ENCODE assay signal across 16 cellular contexts in the genomic region with DNA sequence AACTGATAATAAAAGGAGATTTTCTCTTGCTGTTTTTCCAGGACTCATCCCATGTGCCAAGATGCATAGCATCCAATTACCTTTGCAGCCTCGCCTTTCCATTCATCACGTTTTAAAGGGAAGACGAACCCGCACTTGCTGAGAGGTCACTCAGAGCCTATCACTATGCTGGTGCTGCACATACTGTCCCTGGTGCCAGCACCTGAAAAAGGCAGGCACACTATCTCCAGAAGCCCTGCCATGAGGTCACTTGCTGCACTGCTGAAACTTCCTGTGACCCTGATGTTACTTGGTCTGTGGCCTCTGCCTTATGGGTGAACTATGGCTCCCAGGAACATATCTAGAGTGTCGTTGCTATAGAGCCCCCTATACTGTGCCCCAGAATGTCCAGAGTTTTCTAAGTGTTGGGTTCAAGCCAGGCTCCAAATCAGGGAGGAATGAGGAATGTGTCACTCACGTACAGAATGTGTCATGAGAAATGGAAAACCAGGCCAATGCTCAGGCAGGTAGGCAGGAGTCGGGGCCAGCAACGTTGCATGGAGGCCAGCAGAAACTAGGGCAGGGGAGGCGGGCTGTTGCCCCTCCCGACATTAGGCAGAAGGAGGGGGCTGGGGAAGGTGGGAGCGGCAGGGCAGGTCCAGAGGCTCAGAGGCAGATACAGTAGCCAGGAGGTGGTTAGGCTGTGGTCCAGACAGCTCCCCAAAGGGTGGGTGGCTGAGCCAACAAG.
DNase-seq lines count a peak whose midpoint lies in the region; ATAC-seq, FAIRE-seq and TF ChIP-seq lines count a peak whose summit lies in the region.
"Had no signal": no experiment of that assay in that cellular context is flagged by ENCODE, and none has a peak within 500 bp of the region (broad histone marks: within the 10 kb centered on the region; RNA-seq: fewer than 3 reads in every experiment).

No MANE protein-coding gene starts in this region.

- H3K56ac ChIP-seq in H1 (replicated peaks; ENCODE audit: insufficient read length, low read depth, low read length) = no peak overlapping the region

- H3K9me3 ChIP-seq in right atrium auricular region (no peaks in the 10 kb centered on the region), H1 (ENCODE audit: insufficient read depth in 2 of 2, low read depth in 1 of 2, low read length in 1 of 2) (no peaks in the 10 kb centered on the region), trophoblast cell (ENCODE audit: insufficient read depth, low read depth, low read length) (peaks cover 4% of the 10 kb centered on the region)
- H3K9me3 ChIP-seq: A549, BE2C had no signal

- H3K4me3 Mint-ChIP-seq in WTC11 = no peak overlapping the region
- H3K4me3 Mint-ChIP-seq in activated CD4-positive, alpha-beta T cell treated with anti-CD3 and anti-CD28 coated beads, Interleukin-2, amount 10 ng/mL, durations not matched to agents 7 days and 5 days = no peak overlapping the region
- H3K4me3 Mint-ChIP-seq: CD4-positive, alpha-beta memory T cell; H9 had no signal

- no peak for DNase-seq in Right ventricle myocardium superior
- DNase-seq in right atrium auricular region (ENCODE audit: low spot score) = no peak
- DNase-seq in WTC11 (ENCODE audit: low spot score) = no peak
- no peak for DNase-seq in H1 (ENCODE audit: low read depth in 1 of 2, low spot score in 2 of 2)
- no peak for DNase-seq in trophoblast cell
- DNase-seq in activated T-cell treated with anti-CD3 and anti-CD28 coated beads, Interleukin-2, amount 50 U/mL, for 48 hours = no peak
- no peak for DNase-seq in activated CD4-positive, alpha-beta T cell treated with anti-CD3 and anti-CD28 coated beads, Interleukin-2, amount 10 ng/mL, durations not matched to agents 7 days and 5 days
- DNase-seq: BE2C; CD4-positive, alpha-beta memory T cell; DMS79; GM23248; H9 had no signal

- H2BK120ac ChIP-seq in H1 (replicated peaks; ENCODE audit: low read depth, low read length) = no peak overlapping the region
- no peak overlapping the region for H2BK120ac ChIP-seq in trophoblast cell (ENCODE audit: insufficient read depth, low read length, poor library complexity)

- H3K36me3 Mint-ChIP-seq in WTC11 = no peaks in the 10 kb centered on the region
- H3K36me3 Mint-ChIP-seq in activated CD4-positive, alpha-beta T cell treated with anti-CD3 and anti-CD28 coated beads, Interleukin-2, amount 10 ng/mL, durations not matched to agents 7 days and 5 days (ENCODE audit: low read depth) = no peaks in the 10 kb centered on the region

- H3K4me3 ChIP-seq in right atrium auricular region = no peak overlapping the region
- H3K4me3 ChIP-seq in H1 (ENCODE audit: extremely low read depth in 1 of 4, insufficient read depth in 2 of 4, low read depth in 3 of 4, low read length in 4 of 4) = no peak overlapping the region
- peak overlapping the region; percentile 20 for H3K4me3 ChIP-seq in trophoblast cell (ENCODE audit: low read depth, low read length)
- H3K4me3 ChIP-seq: A549, GM23248 had no signal

- H3K27me3 ChIP-seq in right atrium auricular region (no peaks in the 10 kb centered on the region), H1 (replicated peaks in 1 of 4; ENCODE audit: control insufficient read depth in 3 of 4, extremely low read depth in 1 of 4, insufficient read depth in 3 of 4, low read length in 3 of 4) (peaks cover 0 to 3% (median 0%) of the 10 kb centered on the region in 4 experiments; a peak in 3 of 7 replicates), trophoblast cell (ENCODE audit: insufficient read depth, low read length) (no peaks in the 10 kb centered on the region)
- H3K27me3 ChIP-seq: BE2C had no signal

- H3K4me2 ChIP-seq in H1 (ENCODE audit: insufficient read depth in 1 of 2, low read depth in 2 of 2, low read length in 2 of 2) (no peak overlapping the region), trophoblast cell (ENCODE audit: low read length) (no peak overlapping the region)
- H3K4me2 ChIP-seq: A549 had no signal

- H3K9me3 Mint-ChIP-seq in WTC11 = no peaks in the 10 kb centered on the region
- H3K9me3 Mint-ChIP-seq in activated CD4-positive, alpha-beta T cell treated with anti-CD3 and anti-CD28 coated beads, Interleukin-2, amount 10 ng/mL, durations not matched to agents 7 days and 5 days = no peaks in the 10 kb centered on the region
- H3K9me3 Mint-ChIP-seq: CD4-positive, alpha-beta memory T cell; H9 had no signal

- H3K4ac ChIP-seq in H1 (replicated peaks; ENCODE audit: insufficient read length, low read depth, low read length) (no peak overlapping the region), trophoblast cell (ENCODE audit: low read depth, low read length) (no peak overlapping the region)

- no peaks in the 10 kb centered on the region for H3K79me2 ChIP-seq in H1 (ENCODE audit: control insufficient read depth in 1 of 2, insufficient read depth in 2 of 2, low read length in 2 of 2)
- H3K79me2 ChIP-seq in trophoblast cell (ENCODE audit: control insufficient read depth, insufficient read depth, low read length, poor library complexity) = no peaks in the 10 kb centered on the region

- H2AFZ ChIP-seq in H1 (ENCODE audit: low read length) (no peak overlapping the region), trophoblast cell (ENCODE audit: insufficient read depth, low read length, poor library complexity) (no peak overlapping the region)
- H2AFZ ChIP-seq: GM23248 had no signal

- no peaks in the 10 kb centered on the region for H3K79me1 ChIP-seq in H1 (ENCODE audit: low read depth, low read length)
- H3K79me1 ChIP-seq in trophoblast cell (ENCODE audit: low read length) = no peaks in the 10 kb centered on the region

- H3K23ac ChIP-seq in H1 (ENCODE audit: insufficient read length) = no peak overlapping the region
- H3K23ac ChIP-seq in trophoblast cell (ENCODE audit: low read length) = no peak overlapping the region

- ATAC-seq in Right ventricle myocardium superior (ENCODE audit: poor library complexity) = peak; percentile 85
- ATAC-seq in WTC11 = no peak
- ATAC-seq: A549 had no signal

- H4K5ac ChIP-seq in H1 (ENCODE audit: insufficient read length, low read depth, low read length) = no peak overlapping the region

- no peaks in the 10 kb centered on the region for H3K4me1 ChIP-seq in right atrium auricular region
- peaks cover 0 to 7% (median 1%) of the 10 kb centered on the region in 4 experiments; a peak in 3 of 7 replicates for H3K4me1 ChIP-seq in H1 (replicated peaks in 1 of 4; ENCODE audit: control insufficient read depth in 3 of 4, insufficient read depth in 4 of 4, low read length in 3 of 4)
- H3K4me1 ChIP-seq in trophoblast cell (ENCODE audit: control insufficient read depth in 1 of 2, insufficient read depth in 2 of 2, low read length in 2 of 2) = no peaks in the 10 kb centered on the region
- H3K4me1 ChIP-seq: BE2C had no signal

- FAIRE-seq in H1 (lab: Jason Lieb, UNC) = no peak
- FAIRE-seq: A549, G401.6, GM12891 had no signal

- peaks cover 0 to 7% of the 10 kb centered on the region in 2 experiments for H4K20me1 ChIP-seq in H1 (replicated peaks in 1 of 2; ENCODE audit: control insufficient read depth in 1 of 2, insufficient read depth in 2 of 2, low read length in 2 of 2)

- 84% methylated on average over 11 of the region's 11 CpGs; no CpG with 5 or more reads in 1 of the 2 experiments for WGBS in H1 (ENCODE audit: extremely low coverage in 1 of 2, insufficient coverage in 1 of 2, insufficient read length in 1 of 2, insufficient replicate concordance in 2 of 2, low coverage in 1 of 2, low lambda C conversion rate in 2 of 2, missing lambda C conversion rate in 1 of 2), 2 experiments
- WGBS in trophoblast cell (ENCODE audit: extremely low coverage, insufficient coverage, insufficient read length) = no CpG with 5 or more reads among the region's 11 CpGs

- H3K27me3 Mint-ChIP-seq in WTC11 (ENCODE audit: low read depth) = peaks cover 31% of the 10 kb centered on the region
- no peaks in the 10 kb centered on the region for H3K27me3 Mint-ChIP-seq in activated CD4-positive, alpha-beta T cell treated with anti-CD3 and anti-CD28 coated beads, Interleukin-2, amount 10 ng/mL, durations not matched to agents 7 days and 5 days
- H3K27me3 Mint-ChIP-seq: CD4-positive, alpha-beta memory T cell had no signal

- H4K91ac ChIP-seq in H1 (replicated peaks; ENCODE audit: insufficient read length, low read length) (no peak overlapping the region), trophoblast cell (ENCODE audit: low read depth, low read length) (no peak overlapping the region)

- no peak overlapping the region for H2BK12ac ChIP-seq in H1 (ENCODE audit: low read depth, low read length)
- H2BK12ac ChIP-seq in trophoblast cell (ENCODE audit: low read length) = no peak overlapping the region

- H2BK20ac ChIP-seq in H1 (ENCODE audit: low read length) = no peak overlapping the region

- TF ChIP-seq RAD21 in H1 (IDR thresholded peaks at IDR 0.05 in 1 of 2, conservative IDR thresholded peaks at IDR 0.05 in 1 of 2; ENCODE audit: low read depth in 2 of 2, low read length in 2 of 2) = no peak

- no peak for TF ChIP-seq POLR2A in H1 (IDR thresholded peaks at IDR 0.05; ENCODE audit: control extremely low read depth in 1 of 2, low read depth in 2 of 2, low read length in 2 of 2)

- H3K9ac ChIP-seq in H1 (replicated peaks in 1 of 4; ENCODE audit: extremely low read depth in 1 of 4, low read depth in 3 of 4, low read length in 3 of 4) (no peak overlapping the region; a peak in 1 of 7 replicates), trophoblast cell (ENCODE audit: low read length) (no peak overlapping the region)
- H3K9ac ChIP-seq: GM23248 had no signal

- H2BK5ac ChIP-seq in H1 (ENCODE audit: low read depth, low read length) (no peak overlapping the region), trophoblast cell (ENCODE audit: low read depth, low read length, poor library complexity) (no peak overlapping the region)

- H3K18ac ChIP-seq in H1 (ENCODE audit: extremely low read depth, low read length) (no peak overlapping the region; the same call in 1 of the 2 replicates), trophoblast cell (ENCODE audit: low read length) (no peak overlapping the region)

- intact Hi-C loops in Right ventricle myocardium superior (cut with DNase I) = no loop called here

- no peak overlapping the region for H2AK5ac ChIP-seq in H1 (ENCODE audit: low read depth, low read length)
- no peak overlapping the region for H2AK5ac ChIP-seq in trophoblast cell (ENCODE audit: low read length)

- TF ChIP-seq CTCF in right atrium auricular region (IDR thresholded peaks at IDR 0.05) (no peak), WTC11 (IDR thresholded peaks at IDR 0.05) (no peak), H1 (IDR thresholded peaks at IDR 0.05; ENCODE audit: control extremely low read depth in 1 of 3, insufficient read depth in 1 of 3, low read depth in 1 of 3, low read length in 3 of 3) (no peak)

- POLR2A ChIA-PET in WTC11 (lab: Charles Lee) (no interaction called here), H1 (lab: Charles Lee; ENCODE audit: partially characterized antibody) (no interaction called here)
- POLR2A ChIA-PET in activated CD4-positive, alpha-beta T cell treated with anti-CD3 and anti-CD28 coated beads, Interleukin-2, amount 10 ng/mL, durations not matched to agents 7 days and 5 days (lab: Charles Lee) = no interaction called here

- H3K27ac Mint-ChIP-seq in WTC11 = peak overlapping the region; percentile 62; the same call in 1 of the 2 replicates
- H3K27ac Mint-ChIP-seq in activated CD4-positive, alpha-beta T cell treated with anti-CD3 and anti-CD28 coated beads, Interleukin-2, amount 10 ng/mL, durations not matched to agents 7 days and 5 days = no peak overlapping the region
- H3K27ac Mint-ChIP-seq: H9 had no signal

- H4K12ac ChIP-seq in trophoblast cell (ENCODE audit: low read depth, low read length) = no peak overlapping the region

- H3K4me1 Mint-ChIP-seq in WTC11 = peaks cover 46% of the 10 kb centered on the region
- peaks cover 5% of the 10 kb centered on the region for H3K4me1 Mint-ChIP-seq in activated CD4-positive, alpha-beta T cell treated with anti-CD3 and anti-CD28 coated beads, Interleukin-2, amount 10 ng/mL, durations not matched to agents 7 days and 5 days
- H3K4me1 Mint-ChIP-seq: CD4-positive, alpha-beta memory T cell had no signal

- H4K8ac ChIP-seq in H1 (ENCODE audit: extremely low read depth, insufficient read depth, low read length) (peak overlapping the region; percentile 51), trophoblast cell (ENCODE audit: low read depth, low read length) (no peak overlapping the region)

- CTCF ChIA-PET in WTC11 (lab: Charles Lee) (no interaction called here), H1 (lab: Charles Lee; ENCODE audit: partially characterized antibody) (interaction anchor here (1.0 to 1.2 kb wide), 2 partner anchors 218 to 219 kb away, joined by 3 to 4 read pairs; no protein-coding TSS in a partner anchor)
- CTCF ChIA-PET in activated CD4-positive, alpha-beta T cell treated with anti-CD3 and anti-CD28 coated beads, Interleukin-2, amount 10 ng/mL, durations not matched to agents 7 days and 5 days (lab: Charles Lee) = no interaction called here

- H3K27ac ChIP-seq in right atrium auricular region (no peak overlapping the region), H1 (ENCODE audit: low read depth, low read length) (no peak overlapping the region), trophoblast cell (ENCODE audit: low read depth, low read length) (no peak overlapping the region)
- H3K27ac ChIP-seq: A549, C4-2B, GM23248 had no signal

- H3K14ac ChIP-seq in H1 (ENCODE audit: insufficient read length) (no peak overlapping the region), trophoblast cell (ENCODE audit: low read length) (no peak overlapping the region)

- no peak for TF ChIP-seq EP300 in H1 (IDR thresholded peaks at IDR 0.05; ENCODE audit: borderline replicate concordance in 1 of 2, low read depth in 2 of 2, low read length in 2 of 2)

- H3K36me3 ChIP-seq in right atrium auricular region = no peaks in the 10 kb centered on the region
- H3K36me3 ChIP-seq in H1 (ENCODE audit: control insufficient read depth in 2 of 4, insufficient read depth in 4 of 4, low read length in 3 of 4) = no peaks in the 10 kb centered on the region
- H3K36me3 ChIP-seq in trophoblast cell (ENCODE audit: control insufficient read depth in 1 of 2, insufficient read depth in 2 of 2, low read length in 2 of 2) = no peaks in the 10 kb centered on the region
- H3K36me3 ChIP-seq: BE2C had no signal

- no peaks in the 10 kb centered on the region for H3K23me2 ChIP-seq in H1 (ENCODE audit: low read depth, low read length)

- no peak overlapping the region for H2BK15ac ChIP-seq in H1 (ENCODE audit: low read length)
